Comparison of ENCODE assay signal across 10 cellular contexts in the genomic region with DNA sequence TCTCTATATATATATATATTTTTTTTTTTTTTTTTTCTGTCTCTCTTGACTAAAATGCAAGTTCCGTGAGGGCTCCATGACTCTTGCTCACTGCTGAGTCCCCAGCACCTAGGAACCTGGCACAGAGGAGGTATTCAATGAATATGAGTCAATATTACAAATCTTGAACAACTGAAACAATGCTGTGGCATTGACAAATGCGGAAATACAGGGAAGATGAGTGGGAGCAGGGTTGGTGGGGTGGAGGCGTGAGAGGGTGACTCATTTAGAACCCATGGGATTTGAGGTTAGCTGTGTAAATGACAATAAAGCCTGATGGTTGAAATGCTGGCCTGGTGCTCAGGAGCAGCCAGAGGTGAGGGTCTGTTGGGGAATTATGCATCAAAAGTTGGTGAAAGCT.
DNase-seq lines count a peak whose midpoint lies in the region; ATAC-seq, FAIRE-seq and TF ChIP-seq lines count a peak whose summit lies in the region.
"Had no signal": no experiment of that assay in that cellular context is flagged by ENCODE, and none has a peak within 500 bp of the region (broad histone marks: within the 10 kb centered on the region; RNA-seq: fewer than 3 reads in every experiment).

No MANE protein-coding gene starts in this region.

- H4K20me1 ChIP-seq in endothelial cell of umbilical vein (replicated peaks; ENCODE audit: control insufficient read depth, extremely low read depth, insufficient read depth, low read length) = no peaks in the 10 kb centered on the region

- no peaks in the 10 kb centered on the region for H3K27me3 Mint-ChIP-seq in T-cell
- H3K27me3 Mint-ChIP-seq: CD4-positive, CD25-positive, alpha-beta regulatory T cell had no signal

- no peak for FAIRE-seq in endothelial cell of umbilical vein (lab: Jason Lieb, UNC)

- no peaks in the 10 kb centered on the region for H3K9me1 ChIP-seq in endothelial cell of umbilical vein (replicated peaks; ENCODE audit: control insufficient read depth, extremely low read depth, insufficient read depth, low read length)

- no peak overlapping the region for H3K9ac ChIP-seq in endothelial cell of umbilical vein (replicated peaks; ENCODE audit: extremely low read depth, insufficient read depth, low read length)

- peak; percentile 71 for DNase-seq in activated CD8-positive, alpha-beta memory T cell treated with anti-CD3 and anti-CD28 coated beads for 24 hours
- no peak for DNase-seq in activated CD8-positive, alpha-beta memory T cell treated with anti-CD3 and anti-CD28 coated beads, Interleukin-2, amount 50 U/mL, for 48 hours
- DNase-seq in T-cell (no peak), endothelial cell of umbilical vein (ENCODE audit: low read depth, low spot score) (peak; percentile 8), left colon (no peak), testis (no peak), iPS-NIHi7 (ENCODE audit: extremely low spot score) (no peak)
- DNase-seq in stimulated activated CD8-positive, alpha-beta memory T cell treated with anti-CD3 and anti-CD28 coated beads, Interleukin-4, amount 100 ng/mL, for 48 hours = peak; percentile 69
- DNase-seq: caudate nucleus; CD4-positive, CD25-positive, alpha-beta regulatory T cell had no signal

- H3K36me3 ChIP-seq in endothelial cell of umbilical vein (ENCODE audit: control insufficient read depth in 2 of 2, extremely low read depth in 1 of 2, insufficient read depth in 2 of 2, low read length in 2 of 2) (no peaks in the 10 kb centered on the region), testis (ENCODE audit: low read depth, missing control alignments) (no peaks in the 10 kb centered on the region)

- no peak overlapping the region for H3K4me2 ChIP-seq in endothelial cell of umbilical vein (ENCODE audit: insufficient read depth, low read length)

- no TSS peak for BruUV-seq in endothelial cell of umbilical vein (replicated peaks; lab: Mats Ljungman, UMichigan)

- H3K27ac ChIP-seq in endothelial cell of umbilical vein (ENCODE audit: insufficient read depth, low read depth, low read length) (no peak overlapping the region), testis (no peak overlapping the region)

- H3K4me1 Mint-ChIP-seq in T-cell = peaks cover 59 to 66% (median 65%) of the 10 kb centered on the region in 3 donors

- POLR2A ChIA-PET in T-cell (lab: Charles Lee) = no interaction called here
- POLR2A ChIA-PET in endothelial cell of umbilical vein (lab: Charles Lee) = no interaction called here

- no peaks in the 10 kb centered on the region for H3K36me3 Mint-ChIP-seq in T-cell
- H3K36me3 Mint-ChIP-seq: CD4-positive, CD25-positive, alpha-beta regulatory T cell had no signal

- TF ChIP-seq CTCF in endothelial cell of umbilical vein (IDR thresholded peaks at IDR 0.05; ENCODE audit: extremely low read depth in 1 of 2, insufficient read depth in 1 of 2, low read depth in 1 of 2, low read length in 2 of 2) (no peak), testis (IDR thresholded peaks at IDR 0.05) (no peak)

- H3K27me3 ChIP-seq in endothelial cell of umbilical vein (ENCODE audit: control insufficient read depth in 2 of 2, insufficient read depth in 2 of 2, low read length in 2 of 2) = no peaks in the 10 kb centered on the region
- no peaks in the 10 kb centered on the region for H3K27me3 ChIP-seq in testis

- no peak for ATAC-seq in T-cell (replicated peaks in 1 of 4)
- ATAC-seq in left colon = no peak

- no peaks in the 10 kb centered on the region for H3K9me3 Mint-ChIP-seq in T-cell

- 90 to 93% methylated on average over 3 of the region's 3 CpGs for WGBS in testis, 2 donors

- H3K79me2 ChIP-seq in endothelial cell of umbilical vein (ENCODE audit: control insufficient read depth, insufficient read depth, low read length) = no peaks in the 10 kb centered on the region

- H2AFZ ChIP-seq in endothelial cell of umbilical vein (ENCODE audit: low read depth, low read length) = no peak overlapping the region

- dilution Hi-C loops in endothelial cell of umbilical vein (cut with MboI; ENCODE audit: extremely low pct_ligation_motif_present, low sequenced_read_pairs) = no loop called here

- H3K9me3 ChIP-seq in endothelial cell of umbilical vein (replicated peaks; ENCODE audit: control insufficient read depth, insufficient read depth, low read length) (no peaks in the 10 kb centered on the region), testis (no peaks in the 10 kb centered on the region)

- peak overlapping the region in 1 of 3 donors; percentile 49 for H3K4me3 Mint-ChIP-seq in T-cell
- H3K4me3 Mint-ChIP-seq: CD4-positive, CD25-positive, alpha-beta regulatory T cell had no signal

- intact Hi-C loops in endothelial cell of umbilical vein (cut with micrococcal nuclease) (no loop called here), left colon (cut with DNase I, micrococcal nuclease) (no loop called here), testis (cut with DNase I; ENCODE audit: low total_unique reads) (no loop called here)

- peak overlapping the region; percentile 67 to 86 for H3K27ac Mint-ChIP-seq in T-cell

- H3K4me3 ChIP-seq in endothelial cell of umbilical vein (replicated peaks in 1 of 3; ENCODE audit: insufficient read depth in 1 of 3, low read depth in 1 of 3, low read length in 3 of 3) (no peak overlapping the region), testis (no peak overlapping the region)

- CTCF ChIA-PET in T-cell (lab: Charles Lee) (no interaction called here), endothelial cell of umbilical vein (lab: Charles Lee) (no interaction called here)

- TF ChIP-seq POLR2A in endothelial cell of umbilical vein (IDR thresholded peaks at IDR 0.05; ENCODE audit: low read depth, low read length) (no peak), testis (IDR thresholded peaks at IDR 0.05) (no peak)

- H3K4me1 ChIP-seq in endothelial cell of umbilical vein (ENCODE audit: control insufficient read depth, extremely low read depth, insufficient read depth, low read length) = no peaks in the 10 kb centered on the region
- H3K4me1 ChIP-seq in testis = no peaks in the 10 kb centered on the region

TF ChIP-seq in endothelial cell of umbilical vein, 7 proteins besides CTCF, POLR2A, EP300 and RAD21:
- TF ChIP-seq GATA2 (IDR thresholded peaks at IDR 0.05; ENCODE audit: insufficient read depth, insufficient read length, low read depth, low read length) = no peak
- TF ChIP-seq FOS (IDR thresholded peaks at IDR 0.05; ENCODE audit: borderline replicate concordance, insufficient read depth, low read length) = no peak
- no peak for TF ChIP-seq EZH2 (IDR thresholded peaks at IDR 0.05; ENCODE audit: borderline replicate concordance, low read depth, low read length, severe bottlenecking)
- TF ChIP-seq POLR2AphosphoS5 (IDR thresholded peaks at IDR 0.05; ENCODE audit: insufficient read depth, low read depth, low read length) = no peak
- TF ChIP-seq, protein P1, sequence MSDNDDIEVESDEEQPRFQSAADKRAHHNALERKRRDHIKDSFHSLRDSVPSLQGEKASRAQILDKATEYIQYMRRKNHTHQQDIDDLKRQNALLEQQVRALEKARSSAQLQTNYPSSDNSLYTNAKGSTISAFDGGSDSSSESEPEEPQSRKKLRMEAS (IDR thresholded peaks at IDR 0.05; ENCODE audit: insufficient read depth, insufficient read length) = no peak
- TF ChIP-seq JUN (IDR thresholded peaks at IDR 0.05; ENCODE audit: borderline replicate concordance, insufficient read depth, insufficient read length, low read depth) = no peak
- no peak for TF ChIP-seq MYC (IDR thresholded peaks at IDR 0.05; ENCODE audit: low read depth, low read length)

Comparison
In these comparisons a context has a peak if more than half of its experiments do, and no peak if none do; other contexts are left out.
1. DNase-seq: peak in activated CD8-positive, alpha-beta memory T cell treated with anti-CD3 and anti-CD28 coated beads for 24 hours (single experiment), endothelial cell of umbilical vein (single experiment) and stimulated activated CD8-positive, alpha-beta memory T cell treated with anti-CD3 and anti-CD28 coated beads, Interleukin-4, amount 100 ng/mL, for 48 hours (single experiment); none in activated CD8-positive, alpha-beta memory T cell treated with anti-CD3 and anti-CD28 coated beads, Interleukin-2, amount 50 U/mL, for 48 hours (single experiment), T-cell (0 of 34), left colon (0 of 2), testis (single experiment) and iPS-NIHi7 (single experiment).